23 cellular contexts compared by ENCODE assay signal in the genomic region with DNA sequence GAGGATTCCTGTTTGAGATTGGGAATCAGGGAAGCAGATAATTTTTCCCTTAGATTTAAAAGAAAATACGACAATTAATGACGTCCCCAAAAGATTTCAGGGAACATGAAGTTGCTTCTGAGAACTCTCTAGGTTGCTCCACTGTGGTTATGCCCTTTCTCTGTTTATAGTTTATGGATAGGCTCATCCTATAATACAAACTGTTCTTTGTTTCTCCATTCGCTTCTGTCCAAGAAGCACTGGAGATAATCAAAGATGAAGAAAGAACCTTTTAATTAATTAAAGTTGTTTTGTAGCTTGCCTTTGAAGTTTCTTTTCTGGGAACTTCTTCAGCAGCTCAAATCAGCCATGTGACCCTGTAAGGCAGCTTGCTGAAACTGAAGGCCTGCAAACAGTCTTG.
"Had no signal": no experiment of that assay in that cellular context is flagged by ENCODE, and none has a peak within 500 bp of the region (broad histone marks: within the 10 kb centered on the region; RNA-seq: fewer than 3 reads in every experiment).

No MANE protein-coding gene starts in this region.

- ATAC-seq: left colon; left lung; lower lobe of right lung; natural killer cell; right lobe of liver; stimulated activated naive B cell treated with anti-CD40 and anti-IgM and Interleukin-4, amounts not matched to agents 10 μg/mL and 1 μg/mL and 100 μg/mL, for 72 hours; stimulated activated naive CD8-positive, alpha-beta T cell treated with anti-CD3 and anti-CD28 coated beads, Interleukin-15, Interleukin-2, amounts not matched to agents 100 U/mL and 50 U/mL, for 24 hours; upper lobe of right lung had no signal

- DNase-seq: hypothalamus; immature natural killer cell; kidney; left colon; left lung; lower lobe of right lung; mammary epithelial cell; mesenchymal stem cell; naive B cell; natural killer cell; nephron progenitor cell; ovary; right lobe of liver; stimulated activated CD4-positive, alpha-beta T cell treated with anti-CD3 and anti-CD28 coated beads, Interleukin-12 subunit alpha, Interleukin-12 subunit beta, amount 100 ng/mL, for 4 hours; stimulated activated CD4-positive, alpha-beta T cell treated with anti-CD3 and anti-CD28 coated beads, Interleukin-15, amount 100 ng/mL, for 24 hours; stimulated activated CD4-positive, alpha-beta T cell treated with anti-CD3 and anti-CD28 coated beads, Interleukin-2, amount 100 ng/mL, for 24 hours; stimulated activated CD4-positive, alpha-beta T cell treated with anti-CD3 and anti-CD28 coated beads, Interleukin-4, amount 100 ng/mL, for 1 hour; stimulated activated naive B cell treated with anti-CD40 and anti-IgM and Interleukin-4, amounts not matched to agents 10 μg/mL and 1 μg/mL and 100 μg/mL, for 72 hours; stimulated activated naive CD8-positive, alpha-beta T cell treated with anti-CD3 and anti-CD28 coated beads, Interleukin-15, Interleukin-2, amounts not matched to agents 100 U/mL and 50 U/mL, for 24 hours; stomach; tibial artery; trophoblast cell; upper lobe of right lung had no signal
